In the genomic region with DNA sequence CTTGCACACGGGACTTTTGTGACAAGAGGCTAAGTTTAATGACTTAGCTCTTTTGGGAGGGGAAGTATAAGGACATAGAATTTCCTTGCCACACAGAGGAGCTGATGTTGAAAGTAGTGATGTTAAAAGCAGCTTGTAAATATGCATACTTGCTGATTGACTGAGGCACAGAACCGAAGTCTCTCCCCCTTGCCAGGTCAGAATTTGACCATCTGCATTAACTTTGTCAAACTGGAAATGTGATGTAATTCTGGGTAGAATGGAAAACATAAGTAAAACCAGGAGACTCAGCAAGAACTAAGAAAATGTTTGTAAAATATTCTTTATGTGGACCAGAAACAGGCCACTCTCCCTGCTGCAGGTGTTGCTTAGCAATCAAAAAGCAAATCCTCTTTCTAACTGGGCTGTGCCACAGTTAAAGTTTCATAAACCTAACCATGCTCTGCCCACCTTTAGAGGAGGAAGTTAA, we compare ENCODE assay signal across 12 cellular contexts.
DNase-seq lines count a peak whose midpoint lies in the region; ATAC-seq, FAIRE-seq and TF ChIP-seq lines count a peak whose summit lies in the region.
"Had no signal": no experiment of that assay in that cellular context is flagged by ENCODE, and none has a peak within 500 bp of the region (broad histone marks: within the 10 kb centered on the region; RNA-seq: fewer than 3 reads in every experiment).

No MANE protein-coding gene starts in this region.

- H3K4me1 ChIP-seq in effector memory CD4-positive, alpha-beta T cell (ENCODE audit: control insufficient read depth, insufficient read depth, low read length, poor library complexity, severe bottlenecking), result no peaks in the 10 kb centered on the region

- no peaks in the 10 kb centered on the region for H3K9me3 ChIP-seq in effector memory CD4-positive, alpha-beta T cell (ENCODE audit: control insufficient read depth, low read length)

- no peaks in the 10 kb centered on the region for H3K27me3 ChIP-seq in effector memory CD4-positive, alpha-beta T cell (replicated peaks; ENCODE audit: control insufficient read depth, insufficient read depth, low read length, poor library complexity, severe bottlenecking)

- H3K27ac ChIP-seq in effector memory CD4-positive, alpha-beta T cell (ENCODE audit: insufficient read depth, low read length, poor library complexity, severe bottlenecking), result no peak overlapping the region

- DNase-seq in GM18507 (ENCODE audit: extremely low spot score, insufficient read length, low read depth) (no peak), fibroblast of peridontal ligament (ENCODE audit: extremely low read depth) (peak; percentile 82), HFFc6 (no peak), SHP77 treated with DMSO at 0.1 percent for 48 hours (lab: John Stamatoyannopoulos, UW) (no peak)
- DNase-seq in effector memory CD4-positive, alpha-beta T cell, result no peak
- no peak for DNase-seq in stimulated activated CD4-positive, alpha-beta T cell treated with anti-CD3 and anti-CD28 coated beads, Interleukin-12 subunit alpha, Interleukin-12 subunit beta, amount 100 ng/mL, for 4 hours
- DNase-seq: activated effector memory CD4-positive, alpha-beta T cell treated with anti-CD3 and anti-CD28 coated beads, Interleukin-2, amount 50 U/mL, for 16 hours; NCI-H1092 treated with DMSO at 0.1 percent for 48 hours; retina; stimulated activated CD8-positive, alpha-beta memory T cell treated with anti-CD3 and anti-CD28 coated beads, Interleukin-4, amount 100 ng/mL, for 48 hours had no signal

- no peaks in the 10 kb centered on the region for H3K36me3 Mint-ChIP-seq in HFFc6 (ENCODE audit: low read depth)

- TF ChIP-seq CTCF in HFFc6 (IDR thresholded peaks at IDR 0.05), result no peak

- no peaks in the 10 kb centered on the region for H3K36me3 ChIP-seq in effector memory CD4-positive, alpha-beta T cell (ENCODE audit: control insufficient read depth, insufficient read depth, low read length)

- H3K27me3 Mint-ChIP-seq in HFFc6 (ENCODE audit: insufficient read depth), result no peaks in the 10 kb centered on the region; the same call in 1 of the 2 replicates

- H3K4me3 Mint-ChIP-seq in HFFc6, result no peak overlapping the region

- H3K27ac Mint-ChIP-seq in HFFc6, result no peak overlapping the region

- no peaks in the 10 kb centered on the region for H3K9me3 Mint-ChIP-seq in HFFc6

- FAIRE-seq in GM18507 (lab: Jason Lieb, UNC), result peak; percentile 65

- H3K4me1 Mint-ChIP-seq in HFFc6 (ENCODE audit: low read depth), result no peaks in the 10 kb centered on the region

- ATAC-seq in GM21390 (IDR thresholded peaks at IDR 0.05; ENCODE audit: unreplicated experiment) (peak; percentile 64), HG03432 (IDR thresholded peaks at IDR 0.05; ENCODE audit: unreplicated experiment) (peak; percentile 68)

- H3K4me3 ChIP-seq in effector memory CD4-positive, alpha-beta T cell (ENCODE audit: insufficient read depth, low read depth, low read length, poor library complexity, severe bottlenecking), result no peak overlapping the region
